17 cellular contexts compared by ENCODE assay signal in the genomic region with DNA sequence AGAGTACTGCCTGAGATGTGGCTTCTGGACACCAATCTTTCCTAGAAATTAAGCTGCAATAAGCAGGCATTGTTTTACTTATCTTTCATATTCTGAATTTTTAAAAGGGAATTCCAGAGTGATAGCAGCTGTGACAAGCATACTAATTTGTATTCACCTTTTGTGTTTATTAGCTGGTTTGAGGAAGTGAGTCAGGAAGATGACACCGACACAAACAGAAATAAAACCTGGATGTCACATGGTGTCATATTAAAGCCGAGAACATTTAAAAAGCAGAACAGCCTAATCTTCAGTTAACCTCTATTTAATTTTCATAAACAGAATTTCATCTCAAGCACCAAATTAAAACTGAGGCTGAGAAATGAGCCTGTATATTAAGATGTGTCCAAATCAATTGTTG.
A peak's percentile ranks its signal among the peaks of the same experiment; 100 is the strongest.
DNase-seq lines count a peak whose midpoint lies in the region; ATAC-seq and TF ChIP-seq lines count a peak whose summit lies in the region.
"Had no signal": no experiment of that assay in that cellular context is flagged by ENCODE, and none has a peak within 500 bp of the region (broad histone marks: within the 10 kb centered on the region; RNA-seq: fewer than 3 reads in every experiment).

No MANE protein-coding gene starts in this region.

- peak overlapping the region; percentile 14; the same call in 1 of the 2 replicates for H3K9ac ChIP-seq in OCI-LY1 (ENCODE audit: low read length)
- no peak overlapping the region for H3K9ac ChIP-seq in neural progenitor cell

- peak overlapping the region; percentile 99 for H2AFZ ChIP-seq in OCI-LY1 (ENCODE audit: low read length)
- peak overlapping the region; percentile 7 for H2AFZ ChIP-seq in neural progenitor cell (replicated peaks)

- H3K27ac ChIP-seq in OCI-LY1 (ENCODE audit: low read depth, low read length, poor library complexity, severe bottlenecking), result peak overlapping the region; percentile 28
- no peak overlapping the region for H3K27ac ChIP-seq in neural progenitor cell
- peak overlapping the region in 2 of 8 donors; percentile 2 to 10 for H3K27ac ChIP-seq in spleen
- H3K27ac ChIP-seq: 22Rv1, SJCRH30 had no signal

- 21 to 38% (median 28%) methylated on average over 2 of the region's 2 CpGs for WGBS in spleen, 5 donors

- H3K9me2 ChIP-seq in OCI-LY1 (ENCODE audit: low read depth, low read length), result no peaks in the 10 kb centered on the region

- intact Hi-C loops in spleen (cut with DNase I; ENCODE audit: low total_unique reads), result no loop called here

- H3K4me3 Mint-ChIP-seq in neural progenitor cell, result no peak overlapping the region
- H3K4me3 Mint-ChIP-seq: CD4-positive, CD25-positive, alpha-beta regulatory T cell had no signal

- peak; percentile 37 for ATAC-seq in HG02678 (IDR thresholded peaks at IDR 0.05; ENCODE audit: unreplicated experiment)
- ATAC-seq: activated naive CD4-positive, alpha-beta T cell treated with anti-CD3 and anti-CD28 coated beads, Interleukin-2, amount 50 U/mL, for 72 hours; left colon had no signal

- peaks cover 17% of the 10 kb centered on the region for H3K4me1 Mint-ChIP-seq in neural progenitor cell

- H3K9me3 Mint-ChIP-seq in neural progenitor cell, result no peaks in the 10 kb centered on the region

- H3K36me3 Mint-ChIP-seq in neural progenitor cell, result no peaks in the 10 kb centered on the region
- H3K36me3 Mint-ChIP-seq: activated naive CD4-positive, alpha-beta T cell treated with anti-CD3 and anti-CD28 coated beads, Interleukin-2, amount 50 U/mL, for 72 hours; CD4-positive, CD25-positive, alpha-beta regulatory T cell had no signal

- H3K4me1 ChIP-seq in OCI-LY1 (ENCODE audit: insufficient read depth, low read length, severe bottlenecking) (peaks cover 35% of the 10 kb centered on the region), neural progenitor cell (peaks cover 8% of the 10 kb centered on the region), spleen (peaks cover 0 to 12% (median 2%) of the 10 kb centered on the region in 6 donors)

- H3K36me3 ChIP-seq in OCI-LY1 (ENCODE audit: insufficient read depth, low read length) (no peaks in the 10 kb centered on the region), neural progenitor cell (no peaks in the 10 kb centered on the region), spleen (no peaks in the 10 kb centered on the region)
- H3K36me3 ChIP-seq: MG63, SJCRH30 had no signal

- TF ChIP-seq POLR2A in spleen (IDR thresholded peaks at IDR 0.05), result no peak

- H3K9me3 ChIP-seq in OCI-LY1 (ENCODE audit: low read length), result no peaks in the 10 kb centered on the region
- H3K9me3 ChIP-seq in neural progenitor cell (ENCODE audit: low read depth), result no peaks in the 10 kb centered on the region
- H3K9me3 ChIP-seq in spleen, result no peaks in the 10 kb centered on the region
- H3K9me3 ChIP-seq: MG63, SJCRH30 had no signal

- no peaks in the 10 kb centered on the region for H4K20me1 ChIP-seq in OCI-LY1 (ENCODE audit: insufficient read depth, low read length)
- no peaks in the 10 kb centered on the region for H4K20me1 ChIP-seq in neural progenitor cell (ENCODE audit: low read depth)

- H3K4me2 ChIP-seq in OCI-LY1 (ENCODE audit: low read length) (peak overlapping the region; percentile 35), neural progenitor cell (no peak overlapping the region)

- H3K4me3 ChIP-seq in OCI-LY1 (ENCODE audit: low read depth, low read length, poor library complexity, severe bottlenecking) (peak overlapping the region; percentile 4), neural progenitor cell (no peak overlapping the region), spleen (no peak overlapping the region)
- H3K4me3 ChIP-seq: MG63, SJCRH30 had no signal

- no peak for TF ChIP-seq CTCF in OCI-LY1 (IDR thresholded peaks at IDR 0.05; ENCODE audit: low read length)
- TF ChIP-seq CTCF in neural progenitor cell (IDR thresholded peaks at IDR 0.05), result no peak
- TF ChIP-seq CTCF in spleen (IDR thresholded peaks at IDR 0.05 in 8 of 11, conservative IDR thresholded peaks at IDR 0.05 in 3 of 11), result no peak

- no peaks in the 10 kb centered on the region for H3K27me3 ChIP-seq in OCI-LY1 (ENCODE audit: insufficient read depth, low read length)
- no peaks in the 10 kb centered on the region for H3K27me3 ChIP-seq in neural progenitor cell
- H3K27me3 ChIP-seq in spleen (replicated peaks in 1 of 7), result no peaks in the 10 kb centered on the region
- H3K27me3 ChIP-seq: MG63, SJCRH30 had no signal

- no peaks in the 10 kb centered on the region for H3F3A ChIP-seq in OCI-LY1 (ENCODE audit: insufficient read depth, low read length)
- H3F3A ChIP-seq in neural progenitor cell (ENCODE audit: low read depth), result peaks cover 6% of the 10 kb centered on the region

- peak; percentile 4 for DNase-seq in DMS153 (lab: John Stamatoyannopoulos, UW)
- no peak for DNase-seq in DMS153 treated with DMSO at 0.1 percent for 48 hours (lab: John Stamatoyannopoulos, UW; ENCODE audit: unreplicated experiment)
- DNase-seq in neural progenitor cell (ENCODE audit: low spot score), result no peak
- no peak for DNase-seq in spleen
- DNase-seq in NCI-H446 (lab: John Stamatoyannopoulos, UW), result no peak
- DNase-seq in NCI-H2029 (lab: John Stamatoyannopoulos, UW), result no peak
- DNase-seq: activated CD4-positive, alpha-beta T cell treated with anti-CD3 and anti-CD28 coated beads, Interleukin-2, amount 50 U/mL, for 1 hour; CD4-positive, CD25-positive, alpha-beta regulatory T cell; GOT3; left colon; MG63; posterior cingulate gyrus had no signal

- H3K79me2 ChIP-seq in OCI-LY1 (ENCODE audit: insufficient read depth, low read length) (no peaks in the 10 kb centered on the region), neural progenitor cell (ENCODE audit: low read depth) (no peaks in the 10 kb centered on the region)

- H3K27ac Mint-ChIP-seq in neural progenitor cell, result no peak overlapping the region
- H3K27ac Mint-ChIP-seq: activated naive CD4-positive, alpha-beta T cell treated with anti-CD3 and anti-CD28 coated beads, Interleukin-2, amount 50 U/mL, for 72 hours; CD4-positive, CD25-positive, alpha-beta regulatory T cell had no signal

- H3K27me3 Mint-ChIP-seq in neural progenitor cell (ENCODE audit: insufficient read depth, low read depth), result no peaks in the 10 kb centered on the region
- H3K27me3 Mint-ChIP-seq: CD4-positive, CD25-positive, alpha-beta regulatory T cell had no signal
